Comparison of ENCODE assay signal across 18 cellular contexts in genomic region chr4:111323496-111323895, GRCh38.
DNase-seq lines count a peak whose midpoint lies in the region; ATAC-seq, FAIRE-seq and TF ChIP-seq lines count a peak whose summit lies in the region.
"Had no signal": no experiment of that assay in that cellular context is flagged by ENCODE, and none has a peak within 500 bp of the region (broad histone marks: within the 10 kb centered on the region; RNA-seq: fewer than 3 reads in every experiment).

No MANE protein-coding gene starts in this region.

- H3K18ac ChIP-seq in mesendoderm (ENCODE audit: low read length), result no peak overlapping the region

- H3K56ac ChIP-seq in mesendoderm (ENCODE audit: low read length), result no peak overlapping the region

- H3K27ac ChIP-seq in mesendoderm (ENCODE audit: low read depth, low read length), result no peak overlapping the region
- H3K27ac ChIP-seq: BLaER1, upper lobe of right lung had no signal

- no peak overlapping the region for H3K4ac ChIP-seq in mesendoderm (ENCODE audit: low read depth, low read length)

- DNase-seq in AG08395 (ENCODE audit: low spot score), result peak; percentile 60
- DNase-seq in HTR-8/SVneo (ENCODE audit: insufficient read length, low spot score), result peak; percentile 34
- DNase-seq in bronchial epithelial cell (ENCODE audit: low read depth), result peak; percentile 38
- peak; percentile 61 for DNase-seq in mesendoderm
- no peak for DNase-seq in erythroblast (lab: John Stamatoyannopoulos, UW)
- DNase-seq in MG63, result no peak
- no peak for DNase-seq in NCI-H2227 (lab: John Stamatoyannopoulos, UW; ENCODE audit: unreplicated experiment)
- DNase-seq: activated naive CD4-positive, alpha-beta T cell treated with Interleukin-2 at 50 U/mL for 16 hours; DMS79; midbrain; NCI-H187; NCI-H69; posterior cingulate gyrus; Right ventricle myocardium superior; stimulated activated CD4-positive, alpha-beta T cell treated with anti-CD3 and anti-CD28 coated beads, Interleukin-1b, Interleukin-23, amount 100 ng/mL, for 48 hours; upper lobe of right lung had no signal

- no peak overlapping the region for H2BK120ac ChIP-seq in mesendoderm (ENCODE audit: low read depth, low read length)

- H3K36me3 ChIP-seq in bronchial epithelial cell (ENCODE audit: control insufficient read depth, insufficient read depth, low read length) (no peaks in the 10 kb centered on the region), mesendoderm (ENCODE audit: control insufficient read depth, insufficient read depth, low read length) (no peaks in the 10 kb centered on the region), MG63 (no peaks in the 10 kb centered on the region)
- H3K36me3 ChIP-seq: BLaER1, upper lobe of right lung had no signal

- no peak for TF ChIP-seq CTCF in bronchial epithelial cell (IDR thresholded peaks at IDR 0.05; ENCODE audit: insufficient read depth, low read length, severe bottlenecking)

- H3K27me3 ChIP-seq in bronchial epithelial cell (ENCODE audit: control insufficient read depth, insufficient read depth, low read length) (no peaks in the 10 kb centered on the region), mesendoderm (ENCODE audit: insufficient read depth, low read length, poor library complexity) (no peaks in the 10 kb centered on the region), MG63 (no peaks in the 10 kb centered on the region)
- H3K27me3 ChIP-seq: BLaER1, upper lobe of right lung had no signal

- WGBS in mesendoderm (ENCODE audit: extremely low coverage, insufficient coverage, low lambda C conversion rate), result no CpG with 5 or more reads among the region's 6 CpGs

- H3K79me2 ChIP-seq in mesendoderm (ENCODE audit: control insufficient read depth, insufficient read depth, low read length), result no peaks in the 10 kb centered on the region

- no peak overlapping the region for H4K8ac ChIP-seq in mesendoderm (ENCODE audit: low read depth, low read length)

- ATAC-seq in HG03354 (IDR thresholded peaks at IDR 0.05; ENCODE audit: poor library complexity, severe bottlenecking, unreplicated experiment), result no peak
- ATAC-seq: upper lobe of right lung had no signal

- H3K4me1 ChIP-seq in mesendoderm (ENCODE audit: control insufficient read depth, low read depth, low read length), result no peaks in the 10 kb centered on the region
- H3K4me1 ChIP-seq: BLaER1, upper lobe of right lung had no signal

- no peaks in the 10 kb centered on the region for H3K79me1 ChIP-seq in mesendoderm (ENCODE audit: low read length)

- H3K9me3 ChIP-seq in MG63, result no peaks in the 10 kb centered on the region
- H3K9me3 ChIP-seq: BLaER1, upper lobe of right lung had no signal

- no peak overlapping the region for H3K23ac ChIP-seq in mesendoderm (ENCODE audit: low read length)

- FAIRE-seq in HTR-8/SVneo (lab: Jason Lieb, UNC) (no peak), bronchial epithelial cell (lab: Jason Lieb, UNC) (no peak)

- H2BK15ac ChIP-seq in mesendoderm (replicated peaks; ENCODE audit: low read depth), result no peak overlapping the region

- no peak overlapping the region for H2BK5ac ChIP-seq in mesendoderm (ENCODE audit: low read length)

- H3K4me3 ChIP-seq in bronchial epithelial cell (ENCODE audit: low read depth, low read length), result no peak overlapping the region
- no peak overlapping the region for H3K4me3 ChIP-seq in mesendoderm (ENCODE audit: low read length)
- H3K4me3 ChIP-seq in MG63, result no peak overlapping the region
- H3K4me3 ChIP-seq: BLaER1, upper lobe of right lung had no signal

- H3K4me2 ChIP-seq in mesendoderm (ENCODE audit: low read length), result no peak overlapping the region
- H3K4me2 ChIP-seq: BLaER1 had no signal

- H3K9ac ChIP-seq in mesendoderm (ENCODE audit: low read length), result no peak overlapping the region
- H3K9ac ChIP-seq: BLaER1 had no signal

- TF ChIP-seq POLR2A in erythroblast (IDR thresholded peaks at IDR 0.05; ENCODE audit: low read length), result no peak

- H2AK5ac ChIP-seq in mesendoderm (ENCODE audit: low read length), result no peak overlapping the region

- no peak overlapping the region for H4K5ac ChIP-seq in mesendoderm (ENCODE audit: low read length)

Comparison
In these comparisons a context has a peak if more than half of its experiments do, and no peak if none do; other contexts are left out.
1. DNase-seq: peak in AG08395 (single experiment), HTR-8/SVneo (single experiment), bronchial epithelial cell (single experiment) and mesendoderm (single experiment); none in erythroblast (0 of 2), MG63 (single experiment) and NCI-H2227 (single experiment).